19 cellular contexts compared by ENCODE assay signal in the genomic region with DNA sequence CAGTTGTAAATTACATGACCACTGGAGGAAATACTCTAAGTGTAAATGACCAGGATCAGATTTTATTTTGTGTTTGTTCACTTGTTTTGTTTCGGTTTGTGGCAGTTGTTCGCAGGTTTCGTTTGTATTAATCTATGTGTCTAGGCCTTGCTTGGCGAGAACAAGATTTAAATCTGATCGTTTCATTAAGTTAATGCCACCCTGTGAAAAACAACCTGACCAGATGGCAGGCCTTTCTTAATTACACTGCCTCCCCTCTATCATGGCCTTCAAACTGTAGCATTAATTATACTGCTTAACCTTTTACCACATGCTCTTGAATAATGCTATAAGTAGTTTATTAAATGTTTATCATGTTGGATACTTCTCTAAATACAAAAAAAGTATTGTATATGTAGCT.
"Had no signal": no experiment of that assay in that cellular context is flagged by ENCODE, and none has a peak within 500 bp of the region (broad histone marks: within the 10 kb centered on the region; RNA-seq: fewer than 3 reads in every experiment).

No MANE protein-coding gene starts in this region.

- H3K4me3 ChIP-seq: esophagus muscularis mucosa, heart left ventricle, left lung, lower lobe of right lung, neural progenitor cell, thoracic aorta had no signal

- H3K27ac ChIP-seq: esophagus muscularis mucosa, foreskin keratinocyte, heart left ventricle, left lung, lower lobe of right lung, neural progenitor cell, thoracic aorta had no signal

- H3K9ac ChIP-seq: neural progenitor cell had no signal

- H3K4me1 ChIP-seq: esophagus muscularis mucosa, foreskin keratinocyte, left lung, lower lobe of right lung, neural progenitor cell had no signal

- ATAC-seq: foreskin keratinocyte; heart left ventricle; left lung; lower lobe of right lung; naive thymus-derived CD8-positive, alpha-beta T cell; right cardiac atrium had no signal

- H3K36me3 ChIP-seq: esophagus muscularis mucosa, heart left ventricle, left lung, lower lobe of right lung, neural progenitor cell, thoracic aorta had no signal

- H3K9me3 ChIP-seq: esophagus muscularis mucosa, left lung, lower lobe of right lung, thoracic aorta had no signal

- H3K27me3 ChIP-seq: esophagus muscularis mucosa, foreskin keratinocyte, heart left ventricle, left lung, neural progenitor cell had no signal

- H2AFZ ChIP-seq: neural progenitor cell had no signal

- H3K4me2 ChIP-seq: neural progenitor cell had no signal

- DNase-seq: activated CD4-positive, alpha-beta T cell treated with anti-CD3 and anti-CD28 coated beads for 4 hours; activated CD4-positive, alpha-beta T cell treated with anti-CD3 and anti-CD28 coated beads, Interleukin-2, amount 50 U/mL, for 48 hours; activated CD8-positive, alpha-beta memory T cell treated with anti-CD3 and anti-CD28 coated beads for 24 hours; activated effector memory CD4-positive, alpha-beta T cell treated with Interleukin-2 at 50 U/mL for 16 hours; activated naive CD4-positive, alpha-beta T cell treated with Interleukin-2 at 50 U/mL for 16 hours; anterior cingulate cortex; foreskin keratinocyte; heart left ventricle; kidney glomerular epithelial cell; left lung; lower lobe of right lung; mesenchymal stem cell; naive thymus-derived CD8-positive, alpha-beta T cell; occipital lobe; right cardiac atrium; trophoblast cell had no signal
